ENCODE assay signal across 9 cellular contexts in genomic region chr15:57323806-57324589, GRCh38. TPM values are rescaled to one million over a fixed set of nuclear protein-coding genes. Genes with fewer than 3 reads are reported as not detected.
DNase-seq lines count a peak whose midpoint lies in the region; ATAC-seq and TF ChIP-seq lines count a peak whose summit lies in the region.
"Had no signal": no experiment of that assay in that cellular context is flagged by ENCODE, and none has a peak within 500 bp of the region (broad histone marks: within the 10 kb centered on the region; RNA-seq: fewer than 3 reads in every experiment).

No MANE protein-coding gene starts in this region.

- H3K79me2 ChIP-seq in mammary epithelial cell (ENCODE audit: insufficient read depth, low read length) (no peaks in the 10 kb centered on the region), osteoblast (ENCODE audit: insufficient read depth, low read length) (no peaks in the 10 kb centered on the region)

- H3K4me1 ChIP-seq in mammary epithelial cell (ENCODE audit: insufficient read depth, low read length) (no peaks in the 10 kb centered on the region), osteoblast (ENCODE audit: insufficient read depth, low read length) (peaks cover 38% of the 10 kb centered on the region), esophagus muscularis mucosa (peaks cover 0 to 13% (median 8%) of the 10 kb centered on the region in 4 donors)
- H3K4me1 ChIP-seq: right lobe of liver had no signal

- CTCF ChIA-PET in activated naive CD4-positive, alpha-beta T cell treated with anti-CD3 and anti-CD28 coated beads for 36 hours (lab: Charles Lee), result no interaction called here
- CTCF ChIA-PET in mammary epithelial cell (lab: Charles Lee; ENCODE audit: low non-redundant PET), result interaction anchor here (0.6 kb wide), 1 partner anchor 218 kb away, joined by 3 read pairs; no protein-coding TSS in a partner anchor

- H4K20me1 ChIP-seq in mammary epithelial cell (ENCODE audit: insufficient read depth, low read length) (no peaks in the 10 kb centered on the region), osteoblast (ENCODE audit: insufficient read depth, low read length) (no peaks in the 10 kb centered on the region)

- no peaks in the 10 kb centered on the region for H3K27me3 Mint-ChIP-seq in activated naive CD4-positive, alpha-beta T cell treated with anti-CD3 and anti-CD28 coated beads for 36 hours (ENCODE audit: low read depth)

- ATAC-seq in HG02885 (IDR thresholded peaks at IDR 0.05; ENCODE audit: poor library complexity, unreplicated experiment) (no peak), GM21717 (IDR thresholded peaks at IDR 0.05; ENCODE audit: unreplicated experiment) (no peak)

- no TSS peak for BruUV-seq in mammary epithelial cell (replicated peaks; lab: Mats Ljungman, UMichigan)

- H3K27me3 ChIP-seq in mammary epithelial cell (ENCODE audit: insufficient read depth, low read length) (no peaks in the 10 kb centered on the region), osteoblast (ENCODE audit: insufficient read depth, low read length) (no peaks in the 10 kb centered on the region), esophagus muscularis mucosa (no peaks in the 10 kb centered on the region)
- H3K27me3 ChIP-seq: right lobe of liver had no signal

- H3K4me3 Mint-ChIP-seq in activated naive CD4-positive, alpha-beta T cell treated with anti-CD3 and anti-CD28 coated beads for 36 hours, result no peak overlapping the region

- dilution Hi-C loops in mammary epithelial cell (cut with HindIII; ENCODE audit: low sequenced_read_pairs), result no loop called here

- H3K36me3 Mint-ChIP-seq in activated naive CD4-positive, alpha-beta T cell treated with anti-CD3 and anti-CD28 coated beads for 36 hours (ENCODE audit: low read depth), result no peaks in the 10 kb centered on the region

- H3K4me3 ChIP-seq in mammary epithelial cell (replicated peaks in 1 of 3; ENCODE audit: insufficient read depth in 1 of 3, low read depth in 2 of 3, low read length in 3 of 3), result no peak overlapping the region
- H3K4me3 ChIP-seq in osteoblast (ENCODE audit: insufficient read depth, low read length), result no peak overlapping the region
- no peak overlapping the region for H3K4me3 ChIP-seq in esophagus muscularis mucosa
- H3K4me3 ChIP-seq: right lobe of liver had no signal

- H3K9ac ChIP-seq in mammary epithelial cell (ENCODE audit: insufficient read depth, low read length), result no peak overlapping the region

- no peak overlapping the region for H3K27ac ChIP-seq in mammary epithelial cell (ENCODE audit: insufficient read depth, low read depth, low read length)
- H3K27ac ChIP-seq in osteoblast (ENCODE audit: low read depth, low read length), result no peak overlapping the region
- peak overlapping the region in 1 of 4 donors; percentile 1 for H3K27ac ChIP-seq in esophagus muscularis mucosa (replicated peaks in 1 of 4)
- H3K27ac ChIP-seq: right lobe of liver had no signal

- H3K36me3 ChIP-seq in mammary epithelial cell (ENCODE audit: insufficient read depth, low read length), result no peaks in the 10 kb centered on the region
- no peaks in the 10 kb centered on the region for H3K36me3 ChIP-seq in osteoblast (ENCODE audit: insufficient read depth, low read length)
- no peaks in the 10 kb centered on the region for H3K36me3 ChIP-seq in esophagus muscularis mucosa
- H3K36me3 ChIP-seq: right lobe of liver had no signal

- DNase-seq in activated naive CD4-positive, alpha-beta T cell treated with anti-CD3 and anti-CD28 coated beads for 36 hours, result peak; percentile 31
- DNase-seq in activated naive CD4-positive, alpha-beta T cell (lab: John Stamatoyannopoulos, UW), result no peak
- DNase-seq in NCI-H526 treated with DMSO at 0.1 percent for 48 hours (lab: John Stamatoyannopoulos, UW), result peak; percentile 88
- DNase-seq in mammary epithelial cell, result peak; percentile 51
- peak; percentile 84 for DNase-seq in osteoblast (ENCODE audit: insufficient read length, low spot score, missing footprints)
- no peak for DNase-seq in esophagus muscularis mucosa (ENCODE audit: extremely low spot score)
- DNase-seq: right lobe of liver had no signal

- H3K4me2 ChIP-seq in mammary epithelial cell (ENCODE audit: insufficient read depth, low read depth, low read length), result peak overlapping the region; percentile 5
- H3K4me2 ChIP-seq in osteoblast (ENCODE audit: insufficient read depth, low read length), result peak overlapping the region; percentile 15

- WGBS in mammary epithelial cell (ENCODE audit: low coverage, missing lambda C conversion rate), result 9% methylated on average over 1 of the region's 6 CpGs
- WGBS in esophagus muscularis mucosa, result 38% methylated on average over 5 of the region's 6 CpGs

- no peak for TF ChIP-seq CTCF in mammary epithelial cell (conservative IDR thresholded peaks at IDR 0.05 in 1 of 2, IDR thresholded peaks at IDR 0.05 in 1 of 2; ENCODE audit: extremely low read depth in 1 of 2, insufficient read depth in 1 of 2, low read depth in 1 of 2, low read length in 2 of 2)
- no peak for TF ChIP-seq CTCF in osteoblast (IDR thresholded peaks at IDR 0.05; ENCODE audit: extremely low read depth, low read depth, low read length)
- TF ChIP-seq CTCF in esophagus muscularis mucosa (IDR thresholded peaks at IDR 0.05), result no peak

- H3K4me1 Mint-ChIP-seq in activated naive CD4-positive, alpha-beta T cell treated with anti-CD3 and anti-CD28 coated beads for 36 hours (ENCODE audit: low read depth), result peaks cover 5% of the 10 kb centered on the region

- in situ Hi-C loops in mammary epithelial cell (cut with MboI; ENCODE audit: low sequenced_read_pairs in 2 of 2), result loop anchor here in 1 of 2 donors (25.0 kb wide), 1 partner anchor 512 kb away; no protein-coding TSS in a partner anchor

- H2AFZ ChIP-seq in mammary epithelial cell (ENCODE audit: low read depth, low read length) (peak overlapping the region; percentile 73), osteoblast (ENCODE audit: low read length) (peak overlapping the region; percentile 62)

- TF ChIP-seq POLR2A in esophagus muscularis mucosa (IDR thresholded peaks at IDR 0.05; ENCODE audit: low read depth), result no peak

- no peaks in the 10 kb centered on the region for H3K9me3 Mint-ChIP-seq in activated naive CD4-positive, alpha-beta T cell treated with anti-CD3 and anti-CD28 coated beads for 36 hours

- TF ChIP-seq EP300 in esophagus muscularis mucosa (IDR thresholded peaks at IDR 0.05), result no peak

- no peaks in the 10 kb centered on the region for H3K9me3 ChIP-seq in mammary epithelial cell (replicated peaks; ENCODE audit: insufficient read depth, low read length)
- H3K9me3 ChIP-seq in osteoblast (ENCODE audit: low read depth, low read length), result no peaks in the 10 kb centered on the region
- H3K9me3 ChIP-seq in esophagus muscularis mucosa, result no peaks in the 10 kb centered on the region
- H3K9me3 ChIP-seq: right lobe of liver had no signal

- no peak overlapping the region for H3K27ac Mint-ChIP-seq in activated naive CD4-positive, alpha-beta T cell treated with anti-CD3 and anti-CD28 coated beads for 36 hours

- intact Hi-C loops in activated naive CD4-positive, alpha-beta T cell treated with anti-CD3 and anti-CD28 coated beads for 36 hours (cut with micrococcal nuclease), result no loop called here
- intact Hi-C loops in mammary epithelial cell (cut with micrococcal nuclease), result no loop called here
- intact Hi-C loops in esophagus muscularis mucosa (cut with DNase I), result no loop called here

RNA-seq across cellular contexts. Expression of gene CGNL1, which starts 52.3 kb away (rescaled TPM):
- total RNA-seq in activated naive CD4-positive, alpha-beta T cell treated with anti-CD3 and anti-CD28 coated beads for 36 hours, result not detected
- total RNA-seq in mammary epithelial cell (1 to 10 TPM in 1 of 2 donors, under 1 TPM in 1; 0.07 to 1.2 TPM), osteoblast (1.1 and 1.5 TPM in 2 replicates), esophagus muscularis mucosa (10 to 100 TPM in 2 of 4 donors, 1 to 10 TPM in 2; 9.6 to 21.3 (median 13.1) TPM)
- 0.02 TPM for polyA plus RNA-seq in mammary epithelial cell
- polyA minus RNA-seq in mammary epithelial cell, result not detected

Comparison
In these comparisons a context has a peak if more than half of its experiments do, and no peak if none do; other contexts are left out.
1. DNase-seq: peak in activated naive CD4-positive, alpha-beta T cell treated with anti-CD3 and anti-CD28 coated beads for 36 hours (single experiment), NCI-H526 treated with DMSO at 0.1 percent for 48 hours (single experiment), mammary epithelial cell (single experiment) and osteoblast (single experiment); none in activated naive CD4-positive, alpha-beta T cell (0 of 4) and esophagus muscularis mucosa (single experiment).